ENCODE assay signal across 21 cellular contexts in genomic region chr4:183729430-183730328, GRCh38.
DNase-seq lines count a peak whose midpoint lies in the region; ATAC-seq and TF ChIP-seq lines count a peak whose summit lies in the region.
"Had no signal": no experiment of that assay in that cellular context is flagged by ENCODE, and none has a peak within 500 bp of the region (broad histone marks: within the 10 kb centered on the region; RNA-seq: fewer than 3 reads in every experiment).

No MANE protein-coding gene starts in this region.

- H3K4me3 ChIP-seq in mammary epithelial cell (replicated peaks in 1 of 3; ENCODE audit: insufficient read depth in 1 of 3, low read depth in 2 of 3, low read length in 3 of 3) = no peak overlapping the region
- H3K4me3 ChIP-seq: cardiac muscle cell, gastrocnemius medialis, SJCRH30, transverse colon had no signal

- H4K20me1 ChIP-seq in mammary epithelial cell (ENCODE audit: insufficient read depth, low read length) = no peaks in the 10 kb centered on the region

- H3K9me3 Mint-ChIP-seq in stimulated activated naive CD8-positive, alpha-beta T cell treated with anti-CD3 and anti-CD28 coated beads, Interleukin-15, amount 100 ng/mL, for 72 hours = no peaks in the 10 kb centered on the region
- H3K9me3 Mint-ChIP-seq: activated T-cell treated with anti-CD3 and anti-CD28 coated beads, Interleukin-2, amount 50 U/mL, for 24 hours had no signal

- no peak for TF ChIP-seq CTCF in mammary epithelial cell (conservative IDR thresholded peaks at IDR 0.05 in 1 of 2, IDR thresholded peaks at IDR 0.05 in 1 of 2; ENCODE audit: extremely low read depth in 1 of 2, insufficient read depth in 1 of 2, low read depth in 1 of 2, low read length in 2 of 2)
- no peak for TF ChIP-seq CTCF in omental fat pad (IDR thresholded peaks at IDR 0.05)

- H3K4me1 Mint-ChIP-seq in stimulated activated naive CD8-positive, alpha-beta T cell treated with anti-CD3 and anti-CD28 coated beads, Interleukin-15, amount 100 ng/mL, for 72 hours = no peaks in the 10 kb centered on the region

- TSS peak; percentile 81 for BruUV-seq in mammary epithelial cell (replicated peaks; lab: Mats Ljungman, UMichigan)

- peak overlapping the region; percentile 71 for H3K27ac ChIP-seq in mammary epithelial cell (ENCODE audit: insufficient read depth, low read depth, low read length)
- H3K27ac ChIP-seq: cardiac muscle cell, gastrocnemius medialis, SJCRH30, transverse colon had no signal

- peak overlapping the region; percentile 60 for H2AFZ ChIP-seq in mammary epithelial cell (ENCODE audit: low read depth, low read length)

- dilution Hi-C loops in mammary epithelial cell (cut with HindIII; ENCODE audit: low sequenced_read_pairs) = no loop called here

- H3K27me3 ChIP-seq in mammary epithelial cell (ENCODE audit: insufficient read depth, low read length) = no peaks in the 10 kb centered on the region
- H3K27me3 ChIP-seq: cardiac muscle cell, gastrocnemius medialis, SJCRH30, transverse colon had no signal

- H3K27me3 Mint-ChIP-seq in stimulated activated naive CD8-positive, alpha-beta T cell treated with anti-CD3 and anti-CD28 coated beads, Interleukin-15, amount 100 ng/mL, for 72 hours = no peaks in the 10 kb centered on the region
- H3K27me3 Mint-ChIP-seq: activated T-cell treated with anti-CD3 and anti-CD28 coated beads, Interleukin-2, amount 50 U/mL, for 24 hours had no signal

- in situ Hi-C loops in mammary epithelial cell (cut with MboI; ENCODE audit: low sequenced_read_pairs in 2 of 2) = no loop called here

- peak; percentile 10 for ATAC-seq in stimulated activated naive CD8-positive, alpha-beta T cell treated with anti-CD3 and anti-CD28 coated beads, Interleukin-15, amount 100 ng/mL, for 72 hours
- ATAC-seq in stimulated activated naive CD8-positive, alpha-beta T cell treated with anti-CD3 and anti-CD28 coated beads, Interleukin-15, Interleukin-2, amounts not matched to agents 100 U/mL and 50 U/mL, for 24 hours = no peak
- ATAC-seq in HG03520 (IDR thresholded peaks at IDR 0.05; ENCODE audit: unreplicated experiment) (no peak), HG03469 (IDR thresholded peaks at IDR 0.05; ENCODE audit: unreplicated experiment) (no peak), omental fat pad (ENCODE audit: low FRiP score) (no peak)
- ATAC-seq: gastrocnemius medialis had no signal

- no peaks in the 10 kb centered on the region for H3K36me3 ChIP-seq in mammary epithelial cell (ENCODE audit: insufficient read depth, low read length)
- H3K36me3 ChIP-seq: cardiac muscle cell, gastrocnemius medialis, SJCRH30, transverse colon had no signal

- 24% methylated on average over 8 of the region's 13 CpGs for WGBS in mammary epithelial cell (ENCODE audit: low coverage, missing lambda C conversion rate)

- peak overlapping the region; percentile 17 for H3K4me2 ChIP-seq in mammary epithelial cell (ENCODE audit: insufficient read depth, low read depth, low read length)

- intact Hi-C loops in mammary epithelial cell (cut with micrococcal nuclease) = no loop called here

- CTCF ChIA-PET in mammary epithelial cell (lab: Charles Lee; ENCODE audit: low non-redundant PET) = no interaction called here

- H3K27ac Mint-ChIP-seq in stimulated activated naive CD8-positive, alpha-beta T cell treated with anti-CD3 and anti-CD28 coated beads, Interleukin-15, amount 100 ng/mL, for 72 hours = no peak overlapping the region
- H3K27ac Mint-ChIP-seq: activated naive CD8-positive, alpha-beta T cell; activated T-cell treated with anti-CD3 and anti-CD28 coated beads, Interleukin-2, amount 50 U/mL, for 24 hours; CD4-positive, alpha-beta memory T cell had no signal

- peaks cover 14% of the 10 kb centered on the region for H3K4me1 ChIP-seq in mammary epithelial cell (ENCODE audit: insufficient read depth, low read length)
- H3K4me1 ChIP-seq: gastrocnemius medialis, SJCRH30, transverse colon had no signal

- DNase-seq in stimulated activated naive CD8-positive, alpha-beta T cell treated with anti-CD3 and anti-CD28 coated beads, Interleukin-15, amount 100 ng/mL, for 72 hours = no peak
- no peak for DNase-seq in stimulated activated naive CD8-positive, alpha-beta T cell treated with anti-CD3 and anti-CD28 coated beads, Interleukin-15, Interleukin-2, amounts not matched to agents 100 U/mL and 50 U/mL, for 24 hours
- DNase-seq in mammary epithelial cell (peak; percentile 97), kidney glomerular epithelial cell (lab: John Stamatoyannopoulos, UW) (peak; percentile 80), omental fat pad (ENCODE audit: low spot score) (no peak)
- DNase-seq in stimulated activated naive CD4-positive, alpha-beta T cell (lab: John Stamatoyannopoulos, UW) = no peak
- DNase-seq: 8988T; activated CD4-positive, alpha-beta T cell treated with anti-CD3 and anti-CD28 coated beads, Interleukin-2, amount 50 U/mL, for 4 hours; activated T-cell treated with anti-CD3 and anti-CD28 coated beads, Interleukin-2, amount 50 U/mL, for 24 hours; CD4-positive, alpha-beta memory T cell; effector CD8-positive, alpha-beta T cell; gastrocnemius medialis; NCI-H1436; NCI-H446; SJCRH30; stimulated activated CD4-positive, alpha-beta T cell treated with anti-CD3 and anti-CD28 coated beads, Interleukin-4, amount 100 ng/mL, for 24 hours; transverse colon had no signal

- no peak overlapping the region for H3K4me3 Mint-ChIP-seq in stimulated activated naive CD8-positive, alpha-beta T cell treated with anti-CD3 and anti-CD28 coated beads, Interleukin-15, amount 100 ng/mL, for 72 hours
- H3K4me3 Mint-ChIP-seq: activated naive CD8-positive, alpha-beta T cell; activated T-cell treated with anti-CD3 and anti-CD28 coated beads, Interleukin-2, amount 50 U/mL, for 24 hours; CD4-positive, alpha-beta memory T cell had no signal

- no peaks in the 10 kb centered on the region for H3K9me3 ChIP-seq in mammary epithelial cell (replicated peaks; ENCODE audit: insufficient read depth, low read length)
- H3K9me3 ChIP-seq: gastrocnemius medialis, SJCRH30, transverse colon had no signal

- H3K79me2 ChIP-seq in mammary epithelial cell (ENCODE audit: insufficient read depth, low read length) = no peaks in the 10 kb centered on the region

- H3K9ac ChIP-seq in mammary epithelial cell (ENCODE audit: insufficient read depth, low read length) = peak overlapping the region; percentile 3

Comparison
In these comparisons a context has a peak if more than half of its experiments do, and no peak if none do; other contexts are left out.
1. DNase-seq: peak in mammary epithelial cell (single experiment) and kidney glomerular epithelial cell (single experiment); none in stimulated activated naive CD8-positive, alpha-beta T cell treated with anti-CD3 and anti-CD28 coated beads, Interleukin-15, amount 100 ng/mL, for 72 hours (0 of 2), stimulated activated naive CD8-positive, alpha-beta T cell treated with anti-CD3 and anti-CD28 coated beads, Interleukin-15, Interleukin-2, amounts not matched to agents 100 U/mL and 50 U/mL, for 24 hours (single experiment), omental fat pad (single experiment) and stimulated activated naive CD4-positive, alpha-beta T cell (0 of 6).